In genomic region chr11:72821221-72821919, GRCh38 we compare ENCODE assay signal across 8 cellular contexts. TPM values are rescaled to one million over a fixed set of nuclear protein-coding genes. Genes with fewer than 3 reads are reported as not detected.
A peak's percentile ranks its signal among the peaks of the same experiment; 100 is the strongest.
DNase-seq lines count a peak whose midpoint lies in the region; ATAC-seq and TF ChIP-seq lines count a peak whose summit lies in the region.

No MANE protein-coding gene starts in this region.

- TF ChIP-seq CTCF in suprapubic skin (IDR thresholded peaks at IDR 0.05) = no peak

- peaks cover 38% of the 10 kb centered on the region for H3K4me1 ChIP-seq in suprapubic skin

- intact Hi-C loops in left colon (cut with DNase I, micrococcal nuclease) = no loop called here

- H3K4me3 ChIP-seq in suprapubic skin = peak overlapping the region; percentile 48

- no peaks in the 10 kb centered on the region for H3K9me3 ChIP-seq in suprapubic skin

- H3K27me3 ChIP-seq in suprapubic skin = no peaks in the 10 kb centered on the region

- no peak for TF ChIP-seq EP300 in suprapubic skin (IDR thresholded peaks at IDR 0.05)

- DNase-seq in NCI-H345 (lab: John Stamatoyannopoulos, UW) (peak; percentile 44), NCI-H345 treated with DMSO at 0.1 percent for 48 hours (lab: John Stamatoyannopoulos, UW; ENCODE audit: unreplicated experiment) (no peak), left colon (peak; percentile 62 to 66), suprapubic skin (ENCODE audit: low spot score in 2 of 2) (peak in 1 of 2 donors; percentile 75), GDM1 (lab: John Stamatoyannopoulos, UW) (no peak)

- no peak for TF ChIP-seq POLR2A in suprapubic skin (IDR thresholded peaks at IDR 0.05)

- H3K27ac ChIP-seq in angular gyrus (ENCODE audit: low read depth, low read length) (peak overlapping the region; percentile 77), suprapubic skin (peak overlapping the region; percentile 85)

- H3K36me3 ChIP-seq in suprapubic skin = peaks cover 43% of the 10 kb centered on the region

- 59% methylated on average over 21 of the region's 50 CpGs for WGBS in suprapubic skin

- ATAC-seq in left colon (peak; percentile 70), HG02678 (IDR thresholded peaks at IDR 0.05; ENCODE audit: unreplicated experiment) (no peak), HG02759 (IDR thresholded peaks at IDR 0.05; ENCODE audit: unreplicated experiment) (no peak)

RNA-seq across cellular contexts. Expression of gene ATG16L2, which starts 7.2 kb away (rescaled TPM):
- total RNA-seq in left colon (10 to 100 TPM; 44.4 to 54.2 TPM), suprapubic skin (100 to 1,000 TPM in 2 of 4 donors, 10 to 100 TPM in 2; 81.9 to 231 (median 111) TPM)

RNA-seq across cellular contexts. Expression of gene STARD10, which starts 27.5 kb away (rescaled TPM):
- total RNA-seq in left colon = 100 to 1,000 TPM; 417 to 464 TPM
- total RNA-seq in suprapubic skin = 10 to 100 TPM; 76.3 to 83.0 (median 79.4) TPM

Comparison
In these comparisons a context has a peak if more than half of its experiments do, and no peak if none do; other contexts are left out.
1. DNase-seq: peak in NCI-H345 (single experiment) and left colon (2 of 2); none in NCI-H345 treated with DMSO at 0.1 percent for 48 hours (single experiment) and GDM1 (single experiment).
2. RNA of gene STARD10, which starts 27.5 kb away (total RNA-seq): 417 to 464 TPM in left colon; 76.3 to 83.0 TPM in suprapubic skin; every median in the first group is over 4 times any median in the second.